17 cellular contexts compared by ENCODE assay signal in the genomic region with DNA sequence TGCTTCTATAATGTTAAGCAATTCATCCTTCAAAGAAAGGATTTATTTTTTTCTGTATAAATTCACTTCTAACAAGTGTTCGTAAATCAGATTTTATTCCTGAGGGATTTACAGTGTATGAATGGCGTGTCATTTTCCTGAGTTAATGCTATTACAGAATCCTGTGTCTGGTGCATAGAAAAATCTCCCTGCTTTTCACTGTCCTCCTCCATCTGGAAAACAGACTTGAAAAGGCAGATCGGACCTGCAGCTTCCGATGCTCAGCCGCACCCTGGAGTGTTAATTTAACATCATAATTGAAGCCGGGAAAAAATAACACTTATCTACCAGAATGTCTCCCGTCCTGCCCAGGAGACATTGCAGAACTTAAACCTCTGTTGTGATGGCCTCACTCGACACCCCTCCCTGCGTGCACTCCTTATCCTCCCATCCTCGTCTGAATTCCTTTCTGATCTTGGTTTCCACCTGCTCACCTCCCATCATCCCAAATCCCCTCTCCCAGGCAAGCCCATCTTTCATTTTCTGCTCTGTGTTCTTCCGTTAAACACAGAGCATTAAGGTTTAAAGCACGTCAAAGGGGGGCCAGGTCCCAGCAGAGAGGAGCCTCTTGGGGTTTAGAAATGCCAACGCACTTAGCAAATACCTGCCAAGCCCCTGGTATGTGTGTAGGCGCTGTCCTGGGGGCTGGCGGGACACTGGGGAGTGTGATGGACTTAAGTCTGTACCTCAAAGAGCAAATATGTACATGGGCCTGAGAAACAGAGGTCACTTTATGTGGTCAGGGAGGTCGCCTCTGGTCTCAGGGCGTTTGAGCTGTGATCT.
DNase-seq lines count a peak whose midpoint lies in the region; ATAC-seq and TF ChIP-seq lines count a peak whose summit lies in the region.
"Had no signal": no experiment of that assay in that cellular context is flagged by ENCODE, and none has a peak within 500 bp of the region (broad histone marks: within the 10 kb centered on the region; RNA-seq: fewer than 3 reads in every experiment).

No MANE protein-coding gene starts in this region.

- H3K9me3 ChIP-seq in NT2/D1 (ENCODE audit: insufficient read depth, low read length) (peaks cover 19% of the 10 kb centered on the region), sigmoid colon (peaks cover 0 to 4% (median 2%) of the 10 kb centered on the region in 4 donors)
- H3K9me3 ChIP-seq: MG63 had no signal

- peak; percentile 27 for DNase-seq in activated effector memory CD4-positive, alpha-beta T cell treated with anti-CD3 and anti-CD28 coated beads, Interleukin-2, amount 50 U/mL, for 16 hours
- no peak for DNase-seq in activated effector memory CD4-positive, alpha-beta T cell treated with Interleukin-2 at 50 U/mL for 16 hours
- peak; percentile 65 for DNase-seq in NT2/D1 (ENCODE audit: low read depth, low spot score)
- DNase-seq in iPS-NIHi11 (ENCODE audit: low spot score): peak; percentile 50
- peak; percentile 33 for DNase-seq in sigmoid colon
- no peak for DNase-seq in NCI-H1048 (lab: John Stamatoyannopoulos, UW)
- DNase-seq in NCI-H2107 (lab: John Stamatoyannopoulos, UW): no peak
- DNase-seq: COR-L47, GOT3, MG63, NCI-H1105, NCI-H1694 treated with DMSO at 0.1 percent for 48 hours, NCI-H446, Peyer's patch, SHP77 had no signal

- H3K27me3 ChIP-seq in NT2/D1 (ENCODE audit: insufficient read depth, insufficient read length): no peaks in the 10 kb centered on the region
- H3K27me3 ChIP-seq in sigmoid colon: no peaks in the 10 kb centered on the region
- H3K27me3 ChIP-seq: MG63, Peyer's patch had no signal

- intact Hi-C loops in sigmoid colon (cut with DNase I): no loop called here

- H3K9ac ChIP-seq in NT2/D1 (ENCODE audit: insufficient read length, low read depth): no peak overlapping the region

- H3K36me3 ChIP-seq in NT2/D1 (ENCODE audit: insufficient read depth, insufficient read length, low read length) (no peaks in the 10 kb centered on the region), sigmoid colon (peaks cover 0 to 24% (median 3%) of the 10 kb centered on the region in 4 donors)
- H3K36me3 ChIP-seq: MG63, Peyer's patch had no signal

- ATAC-seq in GM19397 (IDR thresholded peaks at IDR 0.05; ENCODE audit: unreplicated experiment): no peak

- no peak for TF ChIP-seq EP300 in sigmoid colon (IDR thresholded peaks at IDR 0.05)

- H3K27ac ChIP-seq in sigmoid colon: no peak overlapping the region
- H3K27ac ChIP-seq: C4-2B, Peyer's patch had no signal

- H3K4me3 ChIP-seq in NT2/D1 (ENCODE audit: insufficient read length, low read depth) (no peak overlapping the region), sigmoid colon (no peak overlapping the region)
- H3K4me3 ChIP-seq: MG63, Peyer's patch had no signal

- no peak for TF ChIP-seq CTCF in sigmoid colon (IDR thresholded peaks at IDR 0.05)

- TF ChIP-seq POLR2A in sigmoid colon (IDR thresholded peaks at IDR 0.05): no peak

- WGBS in sigmoid colon, 2 donors: 81 to 87% methylated on average over 17 of the region's 17 CpGs

- H3K4me1 ChIP-seq in NT2/D1 (ENCODE audit: insufficient read depth, insufficient read length) (peaks cover 13% of the 10 kb centered on the region), sigmoid colon (no peaks in the 10 kb centered on the region)
- H3K4me1 ChIP-seq: Peyer's patch had no signal

Comparison
In these comparisons a context has a peak if more than half of its experiments do, and no peak if none do; other contexts are left out.
1. DNase-seq: peak in activated effector memory CD4-positive, alpha-beta T cell treated with anti-CD3 and anti-CD28 coated beads, Interleukin-2, amount 50 U/mL, for 16 hours (single experiment), NT2/D1 (single experiment), iPS-NIHi11 (single experiment) and sigmoid colon (single experiment); none in activated effector memory CD4-positive, alpha-beta T cell treated with Interleukin-2 at 50 U/mL for 16 hours (single experiment), NCI-H1048 (single experiment) and NCI-H2107 (single experiment).